Comparison of ENCODE assay signal across 1 cellular context in genomic region chr1:66996018-66996682, GRCh38.
TF ChIP-seq lines count a peak whose summit lies in the region.

No MANE protein-coding gene starts in this region.

TF ChIP-seq in K562, 482 proteins besides CTCF, POLR2A, EP300 and RAD21 (continued from another document):
- TF ChIP-seq TRIM25 (IDR thresholded peaks at IDR 0.05; ENCODE audit: borderline replicate concordance), result no peak
- 0 out of 2 replicates have a peak, but pooled peaks have one; percentile 26 for TF ChIP-seq CHAMP1 (IDR thresholded peaks at IDR 0.05)
- no peak for TF ChIP-seq RREB1 (CRISPR knock-in tag; IDR thresholded peaks at IDR 0.05)
- no peak for TF ChIP-seq ARID3A (IDR thresholded peaks at IDR 0.05; ENCODE audit: borderline replicate concordance, low read depth, low read length)
- TF ChIP-seq NFATC3 (IDR thresholded peaks at IDR 0.05), result no peak
- no peak for TF ChIP-seq RFX7 (CRISPR knock-in tag; IDR thresholded peaks at IDR 0.05)
- peak; percentile 61; the same call in 1 of the 2 replicates for TF ChIP-seq CC2D1A (IDR thresholded peaks at IDR 0.05)
- TF ChIP-seq ZNF717 (CRISPR knock-in tag; IDR thresholded peaks at IDR 0.05), result no peak
- TF ChIP-seq NR2C1 (IDR thresholded peaks at IDR 0.05), result no peak
- TF ChIP-seq NR2C1 (tag; IDR thresholded peaks at IDR 0.05), result no peak
- TF ChIP-seq BRD4 (IDR thresholded peaks at IDR 0.05), result no peak
- TF ChIP-seq U2AF2 (optimal IDR thresholded peaks at IDR 0.05; ENCODE audit: low read depth, low read length), result no peak
- TF ChIP-seq NFIX (CRISPR knock-in tag; IDR thresholded peaks at IDR 0.05; ENCODE audit: low read depth), result no peak
- TF ChIP-seq ZNF239 (CRISPR knock-in tag; IDR thresholded peaks at IDR 0.05), result no peak
- no peak for TF ChIP-seq ZSCAN29 (IDR thresholded peaks at IDR 0.05)
- peak in 2 of 3 experiments; percentile 30 to 72 for TF ChIP-seq YY1 (IDR thresholded peaks at IDR 0.05; ENCODE audit: borderline replicate concordance in 1 of 3, control insufficient read depth in 1 of 3, extremely low read depth in 1 of 3, insufficient read depth in 3 of 3, insufficient read length in 1 of 3, insufficient replicate concordance in 2 of 3, low read depth in 1 of 3, low read length in 2 of 3)
- TF ChIP-seq ARID2 (IDR thresholded peaks at IDR 0.05), result peak; percentile 80
- TF ChIP-seq MCM5 (IDR thresholded peaks at IDR 0.05; ENCODE audit: low read depth), result no peak
- peak; percentile 8; the same call in 1 of the 2 replicates for TF ChIP-seq JUND (IDR thresholded peaks at IDR 0.05; ENCODE audit: borderline replicate concordance, low read depth, low read length)
- TF ChIP-seq JUND (tag; IDR thresholded peaks at IDR 0.05; ENCODE audit: borderline replicate concordance, low read depth, low read length), result no peak; the same call in 2 of the 3 replicates
- no peak for TF ChIP-seq ZNF511 (CRISPR knock-in tag; IDR thresholded peaks at IDR 0.05)
- no peak for TF ChIP-seq STAT6 (CRISPR knock-in tag; IDR thresholded peaks at IDR 0.05)
- TF ChIP-seq ETS1 (conservative IDR thresholded peaks at IDR 0.05; ENCODE audit: control insufficient read depth, low read depth, low read length), result no peak
- TF ChIP-seq ELF2 (CRISPR knock-in tag; IDR thresholded peaks at IDR 0.05), result no peak
- TF ChIP-seq ESRRB (CRISPR knock-in tag; IDR thresholded peaks at IDR 0.05; ENCODE audit: borderline replicate concordance), result no peak
- no peak for TF ChIP-seq MIER1 (IDR thresholded peaks at IDR 0.05; ENCODE audit: low read depth)
- no peak for TF ChIP-seq CEBPZ (IDR thresholded peaks at IDR 0.05; ENCODE audit: borderline replicate concordance, low read depth, low read length)
- no peak for TF ChIP-seq ASH1L (IDR thresholded peaks at IDR 0.05; ENCODE audit: borderline replicate concordance, low read depth, partially characterized antibody)
- no peak for TF ChIP-seq CBX3 (IDR thresholded peaks at IDR 0.05; ENCODE audit: borderline replicate concordance in 1 of 2, low read length in 2 of 2)
- TF ChIP-seq ZNF830 (CRISPR knock-in tag; IDR thresholded peaks at IDR 0.05), result no peak
- TF ChIP-seq MYNN (IDR thresholded peaks at IDR 0.05), result peak; percentile 32; the same call in 1 of the 2 replicates
- TF ChIP-seq MYNN (CRISPR knock-in tag; IDR thresholded peaks at IDR 0.05), result no peak
- TF ChIP-seq NR1H2 (CRISPR knock-in tag; IDR thresholded peaks at IDR 0.05), result no peak
- no peak for TF ChIP-seq NCOA2 (IDR thresholded peaks at IDR 0.05; ENCODE audit: partially characterized antibody in 2 of 2)
- TF ChIP-seq ZEB2 (IDR thresholded peaks at IDR 0.05), result 0 out of 2 replicates have a peak, but pooled peaks have one; percentile 11
